Comparison of ENCODE assay signal across 14 cellular contexts in the genomic region with DNA sequence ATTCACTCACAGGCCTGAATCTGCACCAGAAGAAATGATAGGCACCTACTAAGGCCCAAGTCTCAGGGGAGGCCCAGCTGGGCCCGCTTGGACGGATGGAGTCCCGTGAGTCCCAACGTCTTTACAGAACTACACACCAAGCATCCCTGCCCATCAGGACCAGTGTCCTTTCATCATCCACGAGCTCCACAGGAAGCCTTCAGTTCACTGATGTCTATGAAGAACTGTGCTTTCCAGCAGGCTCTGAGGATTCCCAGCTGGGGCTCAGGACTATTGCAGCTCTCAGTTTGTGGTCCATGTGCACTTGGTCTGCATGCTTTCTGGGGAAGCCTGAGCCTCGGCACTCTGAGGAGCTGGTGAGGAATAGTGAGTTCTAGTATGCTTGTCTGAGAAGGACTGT.
A peak's percentile ranks its signal among the peaks of the same experiment; 100 is the strongest.
DNase-seq lines count a peak whose midpoint lies in the region; TF ChIP-seq lines count a peak whose summit lies in the region.
"Had no signal": no experiment of that assay in that cellular context is flagged by ENCODE, and none has a peak within 500 bp of the region (broad histone marks: within the 10 kb centered on the region; RNA-seq: fewer than 3 reads in every experiment).

No MANE protein-coding gene starts in this region.

- no peaks in the 10 kb centered on the region for H3K9me3 ChIP-seq in esophagus muscularis mucosa
- H3K9me3 ChIP-seq in uterus: no peaks in the 10 kb centered on the region
- H3K9me3 ChIP-seq: BE2C had no signal

- H3K4me3 ChIP-seq in AG10803 (ENCODE audit: low read length): peak overlapping the region; percentile 5; the same call in 1 of the 2 replicates
- no peak overlapping the region for H3K4me3 ChIP-seq in esophagus muscularis mucosa
- H3K4me3 ChIP-seq in uterus: no peak overlapping the region
- H3K4me3 ChIP-seq in H7 (ENCODE audit: insufficient read depth, low read depth, low read length): no peak overlapping the region

- H3K36me3 ChIP-seq in esophagus muscularis mucosa (no peaks in the 10 kb centered on the region), uterus (no peaks in the 10 kb centered on the region), H7 (replicated peaks; ENCODE audit: control insufficient read depth, insufficient read depth, low read length) (no peaks in the 10 kb centered on the region)
- H3K36me3 ChIP-seq: BE2C had no signal

- H3K4me1 Mint-ChIP-seq in nephron: peaks cover 44% of the 10 kb centered on the region
- H3K4me1 Mint-ChIP-seq: CD14-positive monocyte had no signal

- no peak overlapping the region for H3K4me3 Mint-ChIP-seq in nephron
- H3K4me3 Mint-ChIP-seq: CD14-positive monocyte; CD8-positive, alpha-beta T cell; H9 had no signal

- TF ChIP-seq EP300 in esophagus muscularis mucosa (IDR thresholded peaks at IDR 0.05): no peak

- no peak for TF ChIP-seq POLR2A in esophagus muscularis mucosa (IDR thresholded peaks at IDR 0.05; ENCODE audit: low read depth)
- no peak for TF ChIP-seq POLR2A in uterus (IDR thresholded peaks at IDR 0.05)

- DNase-seq in AG10803 (ENCODE audit: low read depth) (no peak), esophagus muscularis mucosa (ENCODE audit: extremely low spot score) (peak; percentile 91), uterus (no peak), H7 (no peak), middle frontal gyrus (ENCODE audit: extremely low spot score, low spot score) (no peak)
- no peak for DNase-seq in effector CD8-positive, alpha-beta T cell (lab: John Stamatoyannopoulos, UW)
- DNase-seq: 8988T; BE2C; CD8-positive, alpha-beta T cell; COR-L47; DMS53; H9 had no signal

- TF ChIP-seq CTCF in AG10803 (conservative IDR thresholded peaks at IDR 0.05; ENCODE audit: low read length): no peak
- no peak for TF ChIP-seq CTCF in esophagus muscularis mucosa (IDR thresholded peaks at IDR 0.05)
- TF ChIP-seq CTCF in nephron (IDR thresholded peaks at IDR 0.05; ENCODE audit: unreplicated experiment in 3 of 3): no peak
- no peak for TF ChIP-seq CTCF in uterus (IDR thresholded peaks at IDR 0.05)

- 70% methylated on average over 5 of the region's 6 CpGs for WGBS in esophagus muscularis mucosa

- H3K27ac ChIP-seq in esophagus muscularis mucosa (replicated peaks in 1 of 4): peak overlapping the region in 3 of 4 donors; percentile 64 to 77 (median 65)
- peak overlapping the region; percentile 80 to 90 for H3K27ac ChIP-seq in uterus

- intact Hi-C loops in esophagus muscularis mucosa (cut with DNase I): no loop called here
- intact Hi-C loops in uterus (cut with DNase I; ENCODE audit: low total_unique reads): no loop called here

- H3K27me3 ChIP-seq in esophagus muscularis mucosa (no peaks in the 10 kb centered on the region), uterus (no peaks in the 10 kb centered on the region), H7 (ENCODE audit: control insufficient read depth, insufficient read depth, low read length) (no peaks in the 10 kb centered on the region)
- H3K27me3 ChIP-seq: BE2C had no signal

- peaks cover 4% of the 10 kb centered on the region for H3K27me3 Mint-ChIP-seq in nephron (ENCODE audit: low read depth)

- H3K36me3 Mint-ChIP-seq in nephron (ENCODE audit: low read depth): no peaks in the 10 kb centered on the region
- H3K36me3 Mint-ChIP-seq: CD14-positive monocyte; CD8-positive, alpha-beta T cell had no signal

- H3K9me3 Mint-ChIP-seq in nephron: peaks cover 6% of the 10 kb centered on the region
- H3K9me3 Mint-ChIP-seq: CD8-positive, alpha-beta T cell; H9 had no signal

- H3K4me1 ChIP-seq in esophagus muscularis mucosa: peaks cover 3 to 37% (median 35%) of the 10 kb centered on the region in 4 donors
- peaks cover 6 to 15% of the 10 kb centered on the region in 2 donors for H3K4me1 ChIP-seq in uterus
- H3K4me1 ChIP-seq: BE2C had no signal

- peak overlapping the region in 2 of 3 experiments; percentile 95 to 96 for H3K27ac Mint-ChIP-seq in nephron
- H3K27ac Mint-ChIP-seq: CD8-positive, alpha-beta T cell; H9 had no signal
